Comparison of ENCODE assay signal across 1 cellular context in the genomic region with DNA sequence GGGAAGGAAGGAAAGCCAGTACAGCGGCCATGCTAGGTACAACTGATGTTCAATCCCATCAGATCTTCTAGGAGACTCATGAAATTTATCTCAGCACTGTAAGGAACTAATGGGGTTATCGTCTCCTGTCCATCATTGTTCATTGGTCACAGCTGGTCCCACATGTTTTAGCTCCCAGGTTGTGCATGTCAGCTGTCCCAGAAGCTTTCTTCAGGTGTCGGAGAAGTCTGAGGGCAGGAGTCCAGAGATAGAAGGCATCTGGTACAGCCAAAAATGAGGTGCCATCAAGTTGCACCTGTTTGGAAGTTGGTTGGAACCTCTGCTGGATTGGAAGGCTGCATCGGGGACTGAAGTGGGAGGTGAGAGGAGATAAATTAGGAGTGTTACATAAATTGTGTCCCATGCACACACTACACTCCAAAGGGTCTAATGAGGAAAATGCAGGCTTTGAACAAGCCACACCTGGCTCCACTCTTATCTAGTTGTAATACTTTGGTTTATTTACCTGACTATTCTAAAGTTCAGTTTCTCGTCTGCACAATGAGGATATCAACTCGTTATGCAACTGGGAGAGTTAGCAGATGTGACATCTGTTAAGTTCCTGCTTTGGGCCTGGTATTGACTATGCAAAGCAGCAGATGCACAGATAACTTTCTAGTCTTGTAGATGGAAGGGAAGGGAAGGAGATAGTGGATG.
TF ChIP-seq lines count a peak whose summit lies in the region.

No MANE protein-coding gene starts in this region.

TF ChIP-seq in HepG2, 621 proteins besides CTCF, POLR2A, EP300 and RAD21 (continued from another document and continues in another):
- TF ChIP-seq, protein P1, sequence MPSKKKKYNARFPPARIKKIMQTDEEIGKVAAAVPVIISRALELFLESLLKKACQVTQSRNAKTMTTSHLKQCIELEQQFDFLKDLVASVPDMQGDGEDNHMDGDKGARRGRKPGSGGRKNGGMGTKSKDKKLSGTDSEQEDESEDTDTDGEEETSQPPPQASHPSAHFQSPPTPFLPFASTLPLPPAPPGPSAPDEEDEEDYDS (CRISPR knock-in tag; IDR thresholded peaks at IDR 0.05), result 0 out of 2 replicates have a peak, but pooled peaks have one; percentile 17
- TF ChIP-seq ZSCAN30 (CRISPR knock-in tag; IDR thresholded peaks at IDR 0.05) (no peak), PHF8 (CRISPR knock-in tag; IDR thresholded peaks at IDR 0.05) (no peak), ZNF3 (CRISPR knock-in tag; IDR thresholded peaks at IDR 0.05) (no peak), ZBTB21 (CRISPR knock-in tag; IDR thresholded peaks at IDR 0.05) (no peak), ZMYM4 (CRISPR knock-in tag; IDR thresholded peaks at IDR 0.05) (no peak), ZNF17 (CRISPR knock-in tag; IDR thresholded peaks at IDR 0.05) (no peak), ZFYVE20 (CRISPR knock-in tag; IDR thresholded peaks at IDR 0.05; ENCODE audit: borderline replicate concordance, low read depth) (no peak), SOX13 (IDR thresholded peaks at IDR 0.05) (no peak), SOX13 (CRISPR knock-in tag; conservative IDR thresholded peaks at IDR 0.05 in 1 of 2, IDR thresholded peaks at IDR 0.05 in 1 of 2) (peak in 1 of 2 experiments; percentile 61; a peak in 1 of 4 replicates), ONECUT2 (CRISPR knock-in tag; IDR thresholded peaks at IDR 0.05) (no peak), ZNF225 (CRISPR knock-in tag; IDR thresholded peaks at IDR 0.05) (no peak), ELF3 (CRISPR knock-in tag; IDR thresholded peaks at IDR 0.05) (peak; percentile 90), ZNF557 (CRISPR knock-in tag; IDR thresholded peaks at IDR 0.05) (no peak), YY1 (IDR thresholded peaks at IDR 0.05; ENCODE audit: insufficient read depth, insufficient replicate concordance, low read depth, low read length) (no peak), DNMT1 (CRISPR knock-in tag; IDR thresholded peaks at IDR 0.05) (no peak), CREB1 (IDR thresholded peaks at IDR 0.05) (no peak), CREB1 (CRISPR knock-in tag; IDR thresholded peaks at IDR 0.05) (peak; percentile 44; the same call in 1 of the 2 replicates), ZNF547 (CRISPR knock-in tag; IDR thresholded peaks at IDR 0.05) (no peak), ZNF12 (CRISPR knock-in tag; IDR thresholded peaks at IDR 0.05) (no peak), ZNF317 (CRISPR knock-in tag; IDR thresholded peaks at IDR 0.05) (peak; percentile 82; the same call in 1 of the 2 replicates), TCF12 (IDR thresholded peaks at IDR 0.05) (no peak), TCF12 (CRISPR knock-in tag; IDR thresholded peaks at IDR 0.05) (no peak), ZBTB38 (CRISPR knock-in tag; IDR thresholded peaks at IDR 0.05) (no peak), ZNF468 (CRISPR knock-in tag; IDR thresholded peaks at IDR 0.05) (no peak), ZNF749 (CRISPR knock-in tag; IDR thresholded peaks at IDR 0.05; ENCODE audit: borderline replicate concordance) (no peak), ZNF556 (CRISPR knock-in tag; IDR thresholded peaks at IDR 0.05; ENCODE audit: borderline replicate concordance) (peak; percentile 72; the same call in 1 of the 2 replicates), EHMT2 (IDR thresholded peaks at IDR 0.05; ENCODE audit: borderline replicate concordance, low read depth, low read length) (no peak), TGIF2 (CRISPR knock-in tag; IDR thresholded peaks at IDR 0.05) (no peak), ZNF136 (CRISPR knock-in tag; IDR thresholded peaks at IDR 0.05; ENCODE audit: low read depth) (no peak), TOE1 (CRISPR knock-in tag; IDR thresholded peaks at IDR 0.05) (no peak), SP4 (CRISPR knock-in tag; IDR thresholded peaks at IDR 0.05) (no peak), SMAD9 (CRISPR knock-in tag; IDR thresholded peaks at IDR 0.05) (no peak), ZNF780A (CRISPR knock-in tag; IDR thresholded peaks at IDR 0.05) (no peak), ATF1 (CRISPR knock-in tag; IDR thresholded peaks at IDR 0.05) (no peak), CENPX (CRISPR knock-in tag; IDR thresholded peaks at IDR 0.05) (no peak), RBM22 (optimal IDR thresholded peaks at IDR 0.05; ENCODE audit: low read length) (no peak), SOX5 (CRISPR knock-in tag; IDR thresholded peaks at IDR 0.05; ENCODE audit: borderline replicate concordance) (peak; percentile 72), ZNF746 (CRISPR knock-in tag; IDR thresholded peaks at IDR 0.05) (no peak), ATF7 (IDR thresholded peaks at IDR 0.05) (no peak), ATF7 (CRISPR knock-in tag; IDR thresholded peaks at IDR 0.05) (no peak), CEBPG (CRISPR knock-in tag; IDR thresholded peaks at IDR 0.05) (peak; percentile 72)
- TF ChIP-seq, protein P2, sequence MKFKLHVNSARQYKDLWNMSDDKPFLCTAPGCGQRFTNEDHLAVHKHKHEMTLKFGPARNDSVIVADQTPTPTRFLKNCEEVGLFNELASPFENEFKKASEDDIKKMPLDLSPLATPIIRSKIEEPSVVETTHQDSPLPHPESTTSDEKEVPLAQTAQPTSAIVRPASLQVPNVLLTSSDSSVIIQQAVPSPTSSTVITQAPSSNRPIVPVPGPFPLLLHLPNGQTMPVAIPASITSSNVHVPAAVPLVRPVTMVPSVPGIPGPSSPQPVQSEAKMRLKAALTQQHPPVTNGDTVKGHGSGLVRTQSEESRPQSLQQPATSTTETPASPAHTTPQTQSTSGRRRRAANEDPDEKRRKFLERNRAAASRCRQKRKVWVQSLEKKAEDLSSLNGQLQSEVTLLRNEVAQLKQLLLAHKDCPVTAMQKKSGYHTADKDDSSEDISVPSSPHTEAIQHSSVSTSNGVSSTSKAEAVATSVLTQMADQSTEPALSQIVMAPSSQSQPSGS (CRISPR knock-in tag; IDR thresholded peaks at IDR 0.05), result peak; percentile 43; the same call in 1 of the 2 replicates
- TF ChIP-seq, protein P3, sequence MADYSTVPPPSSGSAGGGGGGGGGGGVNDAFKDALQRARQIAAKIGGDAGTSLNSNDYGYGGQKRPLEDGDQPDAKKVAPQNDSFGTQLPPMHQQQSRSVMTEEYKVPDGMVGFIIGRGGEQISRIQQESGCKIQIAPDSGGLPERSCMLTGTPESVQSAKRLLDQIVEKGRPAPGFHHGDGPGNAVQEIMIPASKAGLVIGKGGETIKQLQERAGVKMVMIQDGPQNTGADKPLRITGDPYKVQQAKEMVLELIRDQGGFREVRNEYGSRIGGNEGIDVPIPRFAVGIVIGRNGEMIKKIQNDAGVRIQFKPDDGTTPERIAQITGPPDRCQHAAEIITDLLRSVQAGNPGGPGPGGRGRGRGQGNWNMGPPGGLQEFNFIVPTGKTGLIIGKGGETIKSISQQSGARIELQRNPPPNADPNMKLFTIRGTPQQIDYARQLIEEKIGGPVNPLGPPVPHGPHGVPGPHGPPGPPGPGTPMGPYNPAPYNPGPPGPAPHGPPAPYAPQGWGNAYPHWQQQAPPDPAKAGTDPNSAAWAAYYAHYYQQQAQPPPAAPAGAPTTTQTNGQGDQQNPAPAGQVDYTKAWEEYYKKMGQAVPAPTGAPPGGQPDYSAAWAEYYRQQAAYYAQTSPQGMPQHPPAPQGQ (CRISPR knock-in tag; IDR thresholded peaks at IDR 0.05; ENCODE audit: borderline replicate concordance), result no peak
- TF ChIP-seq, protein P4, sequence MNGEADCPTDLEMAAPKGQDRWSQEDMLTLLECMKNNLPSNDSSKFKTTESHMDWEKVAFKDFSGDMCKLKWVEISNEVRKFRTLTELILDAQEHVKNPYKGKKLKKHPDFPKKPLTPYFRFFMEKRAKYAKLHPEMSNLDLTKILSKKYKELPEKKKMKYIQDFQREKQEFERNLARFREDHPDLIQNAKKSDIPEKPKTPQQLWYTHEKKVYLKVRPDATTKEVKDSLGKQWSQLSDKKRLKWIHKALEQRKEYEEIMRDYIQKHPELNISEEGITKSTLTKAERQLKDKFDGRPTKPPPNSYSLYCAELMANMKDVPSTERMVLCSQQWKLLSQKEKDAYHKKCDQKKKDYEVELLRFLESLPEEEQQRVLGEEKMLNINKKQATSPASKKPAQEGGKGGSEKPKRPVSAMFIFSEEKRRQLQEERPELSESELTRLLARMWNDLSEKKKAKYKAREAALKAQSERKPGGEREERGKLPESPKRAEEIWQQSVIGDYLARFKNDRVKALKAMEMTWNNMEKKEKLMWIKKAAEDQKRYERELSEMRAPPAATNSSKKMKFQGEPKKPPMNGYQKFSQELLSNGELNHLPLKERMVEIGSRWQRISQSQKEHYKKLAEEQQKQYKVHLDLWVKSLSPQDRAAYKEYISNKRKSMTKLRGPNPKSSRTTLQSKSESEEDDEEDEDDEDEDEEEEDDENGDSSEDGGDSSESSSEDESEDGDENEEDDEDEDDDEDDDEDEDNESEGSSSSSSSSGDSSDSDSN (CRISPR knock-in tag; IDR thresholded peaks at IDR 0.05), result no peak
- TF ChIP-seq, protein P5, sequence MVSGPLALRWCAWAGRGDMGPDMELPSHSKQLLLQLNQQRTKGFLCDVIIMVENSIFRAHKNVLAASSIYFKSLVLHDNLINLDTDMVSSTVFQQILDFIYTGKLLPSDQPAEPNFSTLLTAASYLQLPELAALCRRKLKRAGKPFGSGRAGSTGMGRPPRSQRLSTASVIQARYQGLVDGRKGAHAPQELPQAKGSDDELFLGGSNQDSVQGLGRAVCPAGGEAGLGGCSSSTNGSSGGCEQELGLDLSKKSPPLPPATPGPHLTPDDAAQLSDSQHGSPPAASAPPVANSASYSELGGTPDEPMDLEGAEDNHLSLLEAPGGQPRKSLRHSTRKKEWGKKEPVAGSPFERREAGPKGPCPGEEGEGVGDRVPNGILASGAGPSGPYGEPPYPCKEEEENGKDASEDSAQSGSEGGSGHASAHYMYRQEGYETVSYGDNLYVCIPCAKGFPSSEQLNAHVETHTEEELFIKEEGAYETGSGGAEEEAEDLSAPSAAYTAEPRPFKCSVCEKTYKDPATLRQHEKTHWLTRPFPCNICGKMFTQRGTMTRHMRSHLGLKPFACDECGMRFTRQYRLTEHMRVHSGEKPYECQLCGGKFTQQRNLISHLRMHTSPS (CRISPR knock-in tag; IDR thresholded peaks at IDR 0.05; ENCODE audit: low read depth), result no peak
- TF ChIP-seq, protein P6, sequence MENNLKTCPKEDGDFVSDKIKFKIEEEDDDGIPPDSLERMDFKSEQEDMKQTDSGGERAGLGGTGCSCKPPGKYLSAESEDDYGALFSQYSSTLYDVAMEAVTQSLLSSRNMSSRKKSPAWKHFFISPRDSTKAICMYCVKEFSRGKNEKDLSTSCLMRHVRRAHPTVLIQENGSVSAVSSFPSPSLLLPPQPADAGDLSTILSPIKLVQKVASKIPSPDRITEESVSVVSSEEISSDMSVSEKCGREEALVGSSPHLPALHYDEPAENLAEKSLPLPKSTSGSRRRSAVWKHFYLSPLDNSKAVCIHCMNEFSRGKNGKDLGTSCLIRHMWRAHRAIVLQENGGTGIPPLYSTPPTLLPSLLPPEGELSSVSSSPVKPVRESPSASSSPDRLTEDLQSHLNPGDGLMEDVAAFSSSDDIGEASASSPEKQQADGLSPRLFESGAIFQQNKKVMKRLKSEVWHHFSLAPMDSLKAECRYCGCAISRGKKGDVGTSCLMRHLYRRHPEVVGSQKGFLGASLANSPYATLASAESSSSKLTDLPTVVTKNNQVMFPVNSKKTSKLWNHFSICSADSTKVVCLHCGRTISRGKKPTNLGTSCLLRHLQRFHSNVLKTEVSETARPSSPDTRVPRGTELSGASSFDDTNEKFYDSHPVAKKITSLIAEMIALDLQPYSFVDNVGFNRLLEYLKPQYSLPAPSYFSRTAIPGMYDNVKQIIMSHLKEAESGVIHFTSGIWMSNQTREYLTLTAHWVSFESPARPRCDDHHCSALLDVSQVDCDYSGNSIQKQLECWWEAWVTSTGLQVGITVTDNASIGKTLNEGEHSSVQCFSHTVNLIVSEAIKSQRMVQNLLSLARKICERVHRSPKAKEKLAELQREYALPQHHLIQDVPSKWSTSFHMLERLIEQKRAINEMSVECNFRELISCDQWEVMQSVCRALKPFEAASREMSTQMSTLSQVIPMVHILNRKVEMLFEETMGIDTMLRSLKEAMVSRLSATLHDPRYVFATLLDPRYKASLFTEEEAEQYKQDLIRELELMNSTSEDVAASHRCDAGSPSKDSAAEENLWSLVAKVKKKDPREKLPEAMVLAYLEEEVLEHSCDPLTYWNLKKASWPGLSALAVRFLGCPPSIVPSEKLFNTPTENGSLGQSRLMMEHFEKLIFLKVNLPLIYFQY (CRISPR knock-in tag; IDR thresholded peaks at IDR 0.05; ENCODE audit: borderline replicate concordance), result 0 out of 2 replicates have a peak, but pooled peaks have one; percentile 27
- TF ChIP-seq, protein P7, sequence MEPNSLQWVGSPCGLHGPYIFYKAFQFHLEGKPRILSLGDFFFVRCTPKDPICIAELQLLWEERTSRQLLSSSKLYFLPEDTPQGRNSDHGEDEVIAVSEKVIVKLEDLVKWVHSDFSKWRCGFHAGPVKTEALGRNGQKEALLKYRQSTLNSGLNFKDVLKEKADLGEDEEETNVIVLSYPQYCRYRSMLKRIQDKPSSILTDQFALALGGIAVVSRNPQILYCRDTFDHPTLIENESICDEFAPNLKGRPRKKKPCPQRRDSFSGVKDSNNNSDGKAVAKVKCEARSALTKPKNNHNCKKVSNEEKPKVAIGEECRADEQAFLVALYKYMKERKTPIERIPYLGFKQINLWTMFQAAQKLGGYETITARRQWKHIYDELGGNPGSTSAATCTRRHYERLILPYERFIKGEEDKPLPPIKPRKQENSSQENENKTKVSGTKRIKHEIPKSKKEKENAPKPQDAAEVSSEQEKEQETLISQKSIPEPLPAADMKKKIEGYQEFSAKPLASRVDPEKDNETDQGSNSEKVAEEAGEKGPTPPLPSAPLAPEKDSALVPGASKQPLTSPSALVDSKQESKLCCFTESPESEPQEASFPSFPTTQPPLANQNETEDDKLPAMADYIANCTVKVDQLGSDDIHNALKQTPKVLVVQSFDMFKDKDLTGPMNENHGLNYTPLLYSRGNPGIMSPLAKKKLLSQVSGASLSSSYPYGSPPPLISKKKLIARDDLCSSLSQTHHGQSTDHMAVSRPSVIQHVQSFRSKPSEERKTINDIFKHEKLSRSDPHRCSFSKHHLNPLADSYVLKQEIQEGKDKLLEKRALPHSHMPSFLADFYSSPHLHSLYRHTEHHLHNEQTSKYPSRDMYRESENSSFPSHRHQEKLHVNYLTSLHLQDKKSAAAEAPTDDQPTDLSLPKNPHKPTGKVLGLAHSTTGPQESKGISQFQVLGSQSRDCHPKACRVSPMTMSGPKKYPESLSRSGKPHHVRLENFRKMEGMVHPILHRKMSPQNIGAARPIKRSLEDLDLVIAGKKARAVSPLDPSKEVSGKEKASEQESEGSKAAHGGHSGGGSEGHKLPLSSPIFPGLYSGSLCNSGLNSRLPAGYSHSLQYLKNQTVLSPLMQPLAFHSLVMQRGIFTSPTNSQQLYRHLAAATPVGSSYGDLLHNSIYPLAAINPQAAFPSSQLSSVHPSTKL (CRISPR knock-in tag; IDR thresholded peaks at IDR 0.05), result peak; percentile 61
- TF ChIP-seq, protein P8, sequence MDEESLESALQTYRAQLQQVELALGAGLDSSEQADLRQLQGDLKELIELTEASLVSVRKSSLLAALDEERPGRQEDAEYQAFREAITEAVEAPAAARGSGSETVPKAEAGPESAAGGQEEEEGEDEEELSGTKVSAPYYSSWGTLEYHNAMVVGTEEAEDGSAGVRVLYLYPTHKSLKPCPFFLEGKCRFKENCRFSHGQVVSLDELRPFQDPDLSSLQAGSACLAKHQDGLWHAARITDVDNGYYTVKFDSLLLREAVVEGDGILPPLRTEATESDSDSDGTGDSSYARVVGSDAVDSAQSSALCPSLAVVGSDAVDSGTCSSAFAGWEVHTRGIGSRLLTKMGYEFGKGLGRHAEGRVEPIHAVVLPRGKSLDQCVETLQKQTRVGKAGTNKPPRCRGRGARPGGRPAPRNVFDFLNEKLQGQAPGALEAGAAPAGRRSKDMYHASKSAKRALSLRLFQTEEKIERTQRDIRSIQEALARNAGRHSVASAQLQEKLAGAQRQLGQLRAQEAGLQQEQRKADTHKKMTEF (CRISPR knock-in tag; IDR thresholded peaks at IDR 0.05), result no peak
- TF ChIP-seq, protein P9, sequence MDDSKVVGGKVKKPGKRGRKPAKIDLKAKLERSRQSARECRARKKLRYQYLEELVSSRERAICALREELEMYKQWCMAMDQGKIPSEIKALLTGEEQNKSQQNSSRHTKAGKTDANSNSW (CRISPR knock-in tag; IDR thresholded peaks at IDR 0.05; ENCODE audit: borderline replicate concordance), result no peak
